In genomic region chr12:6915789-6916285, GRCh38 we compare ENCODE assay signal across 9 cellular contexts. TPM values are rescaled to one million over a fixed set of nuclear protein-coding genes. Genes with fewer than 3 reads are reported as not detected.
A peak's percentile ranks its signal among the peaks of the same experiment; 100 is the strongest.
DNase-seq lines count a peak whose midpoint lies in the region; ATAC-seq, FAIRE-seq and TF ChIP-seq lines count a peak whose summit lies in the region.
"Had no signal": no experiment of that assay in that cellular context is flagged by ENCODE, and none has a peak within 500 bp of the region (broad histone marks: within the 10 kb centered on the region; RNA-seq: fewer than 3 reads in every experiment).

No MANE protein-coding gene starts in this region.

- no peaks in the 10 kb centered on the region for H3K27me3 Mint-ChIP-seq in activated naive CD4-positive, alpha-beta T cell treated with anti-CD3 and anti-CD28 coated beads, Interleukin-2, amount 50 U/mL, for 24 hours
- H3K27me3 Mint-ChIP-seq in activated T-helper 17 cell treated with anti-CD3 and anti-CD28 coated beads, Interleukin-2, amount 50 U/mL, for 72 hours = no peaks in the 10 kb centered on the region
- H3K27me3 Mint-ChIP-seq in memory B cell = no peaks in the 10 kb centered on the region

- peak overlapping the region; percentile 95 for H3K4me3 Mint-ChIP-seq in activated naive CD4-positive, alpha-beta T cell treated with anti-CD3 and anti-CD28 coated beads, Interleukin-2, amount 50 U/mL, for 24 hours
- H3K4me3 Mint-ChIP-seq in activated T-helper 17 cell treated with anti-CD3 and anti-CD28 coated beads, Interleukin-2, amount 50 U/mL, for 72 hours = peak overlapping the region; percentile 96
- peak overlapping the region; percentile 98 for H3K4me3 Mint-ChIP-seq in memory B cell

- ATAC-seq in activated T-helper 17 cell treated with anti-CD3 and anti-CD28 coated beads, Interleukin-2, amount 50 U/mL, for 72 hours (replicated peaks) = no peak
- no peak for ATAC-seq in memory B cell (ENCODE audit: low read depth)
- no peak for ATAC-seq in psoas muscle
- ATAC-seq in activated naive CD4-positive, alpha-beta T cell treated with anti-CD3 and anti-CD28 coated beads, Interleukin-2, amount 50 U/mL, for 72 hours = no peak

- H3K9me3 ChIP-seq in psoas muscle = no peaks in the 10 kb centered on the region

- WGBS in psoas muscle, 3 donors = 82 to 87% (median 83%) methylated on average over 14 of the region's 14 CpGs

- intact Hi-C loops in psoas muscle (cut with DNase I) = no loop called here

- in situ Hi-C loops in ACHN (cut with HindIII; ENCODE audit: low pct_ligation_motif_present, low pct_unique_long_range_greater_than_20kb, low sequenced_read_pairs) = no loop called here

- H3K9me3 Mint-ChIP-seq in activated naive CD4-positive, alpha-beta T cell treated with anti-CD3 and anti-CD28 coated beads, Interleukin-2, amount 50 U/mL, for 24 hours = no peaks in the 10 kb centered on the region
- no peaks in the 10 kb centered on the region for H3K9me3 Mint-ChIP-seq in activated T-helper 17 cell treated with anti-CD3 and anti-CD28 coated beads, Interleukin-2, amount 50 U/mL, for 72 hours
- H3K9me3 Mint-ChIP-seq in memory B cell = no peaks in the 10 kb centered on the region
- H3K9me3 Mint-ChIP-seq in activated naive CD4-positive, alpha-beta T cell treated with anti-CD3 and anti-CD28 coated beads, Interleukin-2, amount 50 U/mL, for 72 hours = no peaks in the 10 kb centered on the region

- DNase-seq in activated naive CD4-positive, alpha-beta T cell treated with anti-CD3 and anti-CD28 coated beads, Interleukin-2, amount 50 U/mL, for 16 hours = no peak
- DNase-seq in memory B cell (ENCODE audit: low spot score in 2 of 2) = no peak
- DNase-seq in urothelium cell line (ENCODE audit: low spot score) = no peak
- no peak for DNase-seq in psoas muscle
- no peak for DNase-seq in activated naive CD4-positive, alpha-beta T cell treated with anti-CD3 and anti-CD28 coated beads, Interleukin-2, amount 50 U/mL, for 72 hours (ENCODE audit: low spot score in 2 of 2)
- no peak for DNase-seq in ACHN
- DNase-seq: NCI-H1105 had no signal

- TF ChIP-seq CTCF in psoas muscle (IDR thresholded peaks at IDR 0.05) = no peak

- FAIRE-seq in urothelium cell line (lab: Jason Lieb, UNC) = peak; percentile 42

- H3K36me3 Mint-ChIP-seq in activated naive CD4-positive, alpha-beta T cell treated with anti-CD3 and anti-CD28 coated beads, Interleukin-2, amount 50 U/mL, for 24 hours = no peaks in the 10 kb centered on the region
- peaks cover 66% of the 10 kb centered on the region for H3K36me3 Mint-ChIP-seq in activated T-helper 17 cell treated with anti-CD3 and anti-CD28 coated beads, Interleukin-2, amount 50 U/mL, for 72 hours (ENCODE audit: low read depth)
- H3K36me3 Mint-ChIP-seq in memory B cell = peaks cover 14% of the 10 kb centered on the region
- peaks cover 15 to 38% of the 10 kb centered on the region in 2 donors for H3K36me3 Mint-ChIP-seq in activated naive CD4-positive, alpha-beta T cell treated with anti-CD3 and anti-CD28 coated beads, Interleukin-2, amount 50 U/mL, for 72 hours

- no peaks in the 10 kb centered on the region for H3K36me3 ChIP-seq in psoas muscle (ENCODE audit: insufficient read depth in 1 of 2, low read depth in 1 of 2)

- H3K27ac Mint-ChIP-seq in activated naive CD4-positive, alpha-beta T cell treated with anti-CD3 and anti-CD28 coated beads, Interleukin-2, amount 50 U/mL, for 24 hours = peak overlapping the region; percentile 51
- H3K27ac Mint-ChIP-seq in activated T-helper 17 cell treated with anti-CD3 and anti-CD28 coated beads, Interleukin-2, amount 50 U/mL, for 72 hours = peak overlapping the region; percentile 93
- H3K27ac Mint-ChIP-seq in memory B cell = peak overlapping the region; percentile 86
- peak overlapping the region in 1 of 2 donors; percentile 98 for H3K27ac Mint-ChIP-seq in activated naive CD4-positive, alpha-beta T cell treated with anti-CD3 and anti-CD28 coated beads, Interleukin-2, amount 50 U/mL, for 72 hours

- H3K4me1 ChIP-seq in psoas muscle = no peaks in the 10 kb centered on the region

- H3K27me3 ChIP-seq in psoas muscle (ENCODE audit: insufficient read depth in 3 of 3, low read length in 2 of 3) = peaks cover 0 to 20% (median 17%) of the 10 kb centered on the region in 3 donors

- peaks cover 38% of the 10 kb centered on the region for H3K4me1 Mint-ChIP-seq in activated naive CD4-positive, alpha-beta T cell treated with anti-CD3 and anti-CD28 coated beads, Interleukin-2, amount 50 U/mL, for 24 hours
- peaks cover 25% of the 10 kb centered on the region for H3K4me1 Mint-ChIP-seq in activated T-helper 17 cell treated with anti-CD3 and anti-CD28 coated beads, Interleukin-2, amount 50 U/mL, for 72 hours
- H3K4me1 Mint-ChIP-seq in memory B cell = peaks cover 29% of the 10 kb centered on the region

- no peak overlapping the region for H3K4me3 ChIP-seq in psoas muscle

- no peak overlapping the region for H3K27ac ChIP-seq in psoas muscle

RNA-seq across cellular contexts. Expression of gene ENO2, which starts 1.5 kb away (rescaled TPM):
- total RNA-seq in activated T-helper 17 cell treated with anti-CD3 and anti-CD28 coated beads, Interleukin-2, amount 50 U/mL, for 72 hours = 100 to 1,000 TPM; 234 to 858 TPM
- total RNA-seq in psoas muscle = 1 to 10 TPM; 2.0 to 4.6 (median 2.3) TPM
- 1 to 10 TPM; 1.4 to 2.0 (median 1.8) TPM for polyA plus RNA-seq in psoas muscle
- 100 to 1,000 TPM; 264 to 314 TPM for total RNA-seq in activated naive CD4-positive, alpha-beta T cell treated with anti-CD3 and anti-CD28 coated beads, Interleukin-2, amount 50 U/mL, for 72 hours

RNA-seq across cellular contexts. Expression of gene LRRC23, which starts 11.2 kb away (rescaled TPM):
- 1 to 10 TPM; 4.4 to 7.6 TPM for total RNA-seq in activated T-helper 17 cell treated with anti-CD3 and anti-CD28 coated beads, Interleukin-2, amount 50 U/mL, for 72 hours
- 10 to 100 TPM; 10.2 to 14.9 (median 12.5) TPM for total RNA-seq in psoas muscle
- 10 to 100 TPM in 2 of 3 donors, 1 to 10 TPM in 1; 9.5 to 29.0 (median 14.3) TPM for polyA plus RNA-seq in psoas muscle
- total RNA-seq in activated naive CD4-positive, alpha-beta T cell treated with anti-CD3 and anti-CD28 coated beads, Interleukin-2, amount 50 U/mL, for 72 hours = 10 to 100 TPM in 1 of 2 donors, 1 to 10 TPM in 1; 4.0 to 10.7 TPM

RNA-seq across cellular contexts. Expression of gene ATN1, which starts 11.9 kb away (rescaled TPM):
- 10 to 100 TPM; 34.0 to 62.3 TPM for total RNA-seq in activated T-helper 17 cell treated with anti-CD3 and anti-CD28 coated beads, Interleukin-2, amount 50 U/mL, for 72 hours
- total RNA-seq in psoas muscle = 10 to 100 TPM; 43.3 to 55.8 (median 50.9) TPM
- polyA plus RNA-seq in psoas muscle = 10 to 100 TPM; 24.9 to 46.0 (median 33.7) TPM
- 10 to 100 TPM; 29.9 to 73.5 TPM for total RNA-seq in activated naive CD4-positive, alpha-beta T cell treated with anti-CD3 and anti-CD28 coated beads, Interleukin-2, amount 50 U/mL, for 72 hours

RNA-seq across cellular contexts. Expression of gene RNU7-1, which starts 27.8 kb away (rescaled TPM):
- total RNA-seq in activated T-helper 17 cell treated with anti-CD3 and anti-CD28 coated beads, Interleukin-2, amount 50 U/mL, for 72 hours = not detected
- total RNA-seq in psoas muscle = not detected
- not detected for polyA plus RNA-seq in psoas muscle
- not detected for total RNA-seq in activated naive CD4-positive, alpha-beta T cell treated with anti-CD3 and anti-CD28 coated beads, Interleukin-2, amount 50 U/mL, for 72 hours

RNA-seq across cellular contexts. Expression of gene C12orf57, which starts 28.0 kb away (rescaled TPM):
- total RNA-seq in activated T-helper 17 cell treated with anti-CD3 and anti-CD28 coated beads, Interleukin-2, amount 50 U/mL, for 72 hours = 100 to 1,000 TPM; 192 to 307 TPM
- 100 to 1,000 TPM in 2 of 4 donors, 10 to 100 TPM in 2; 80.4 to 110 (median 95.6) TPM for total RNA-seq in psoas muscle
- polyA plus RNA-seq in psoas muscle = 100 to 1,000 TPM; 223 to 269 (median 247) TPM
- 100 to 1,000 TPM; 229 to 609 TPM for total RNA-seq in activated naive CD4-positive, alpha-beta T cell treated with anti-CD3 and anti-CD28 coated beads, Interleukin-2, amount 50 U/mL, for 72 hours

Comparison
In these comparisons a context has a peak if more than half of its experiments do, and no peak if none do; other contexts are left out.
1. RNA of gene ENO2, which starts 1.5 kb away (total RNA-seq): 234 to 858 TPM in activated T-helper 17 cell treated with anti-CD3 and anti-CD28 coated beads, Interleukin-2, amount 50 U/mL, for 72 hours and 264 to 314 TPM in activated naive CD4-positive, alpha-beta T cell treated with anti-CD3 and anti-CD28 coated beads, Interleukin-2, amount 50 U/mL, for 72 hours; 2.0 to 4.6 TPM in psoas muscle; every median in the first group is over 10 times any median in the second.
2. Peak in every context shown above with its lines, with median percentiles within 50 percentile points of each other: H3K4me3 Mint-ChIP-seq.